ENCODE assay signal across 8 cellular contexts in the genomic region with DNA sequence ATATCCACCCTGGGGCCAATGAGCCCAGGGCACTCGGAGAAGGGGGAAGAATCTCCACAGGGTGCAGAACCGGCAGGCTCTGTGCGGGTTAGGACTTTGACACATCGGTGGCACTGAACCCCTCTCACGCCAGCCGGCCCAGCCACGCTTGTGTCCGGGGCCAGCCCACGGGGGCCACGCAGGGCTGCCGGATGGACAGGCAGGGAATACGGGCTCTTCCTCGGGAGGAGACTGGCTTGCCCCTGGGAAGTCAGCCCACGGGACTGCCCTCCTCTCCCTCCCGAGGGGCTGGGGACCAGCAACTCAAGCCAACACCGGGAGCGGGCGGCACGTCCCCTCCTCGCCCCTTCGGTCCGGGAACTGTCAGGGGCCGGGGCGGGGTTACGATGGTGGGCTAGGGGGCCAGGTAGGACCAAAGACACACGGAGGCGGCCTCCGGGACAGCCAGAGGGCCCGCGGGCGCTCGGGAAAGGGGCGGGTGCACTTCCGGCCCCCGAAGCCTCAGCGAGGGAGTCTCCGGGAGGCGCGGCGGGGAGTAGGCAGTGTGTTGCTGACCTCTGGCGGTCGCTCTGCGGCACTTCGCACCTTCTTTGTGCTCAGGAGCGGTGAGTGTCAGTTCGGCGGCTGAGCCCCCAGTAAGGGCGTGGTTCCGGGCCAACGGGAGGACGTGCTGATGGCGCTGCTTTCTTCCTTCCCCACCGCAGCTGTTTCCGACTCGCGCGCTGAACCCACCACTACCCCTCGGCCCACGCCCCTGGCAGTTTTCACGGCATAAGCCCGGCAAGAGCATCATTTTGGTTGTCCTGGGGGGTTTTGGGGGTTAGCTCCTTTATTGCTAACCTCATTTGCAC. TPM values are rescaled to one million over a fixed set of nuclear protein-coding genes. Genes with fewer than 3 reads are reported as not detected.
DNase-seq lines count a peak whose midpoint lies in the region; ATAC-seq and TF ChIP-seq lines count a peak whose summit lies in the region.

No MANE protein-coding gene starts in this region.

- intact Hi-C loops in HCT116 (cut with micrococcal nuclease): loop anchor here (1.0 to 5.0 kb wide), 4 partner anchors 50 to 649 kb away; no protein-coding TSS in a partner anchor
- intact Hi-C loops in heart left ventricle (cut with DNase I): loop anchor here (1.0 to 10.0 kb wide), 10 partner anchors 42 to 306 kb away; no protein-coding TSS in a partner anchor
- intact Hi-C loops in transverse colon (cut with DNase I; ENCODE audit: low total_unique reads): loop anchor here (1.0 kb wide), 1 partner anchor 100 kb away; no protein-coding TSS in a partner anchor

- peak overlapping the region; percentile 73 for H2AK5ac ChIP-seq in trophoblast cell (ENCODE audit: low read length)

- BruUV-seq in HCT116 (replicated peaks; lab: Mats Ljungman, UMichigan): no TSS peak

- RAD21 ChIA-PET in HCT116 (lab: Charles Lee; ENCODE audit: low non-redundant PET in 1 of 2, low total read pairs in 2 of 2, uncharacterized antibody in 2 of 2, unreplicated experiment in 2 of 2): interaction anchor here in 1 of 2 experiments (0.6 kb wide), 1 partner anchor 992 kb away, joined by 3 read pairs; no protein-coding TSS in a partner anchor

- peak overlapping the region; percentile 87 for H3K4me3 Mint-ChIP-seq in activated naive CD8-positive, alpha-beta T cell

- peak; percentile 55 for DNase-seq in HCT116 (ENCODE audit: low read depth, low spot score)
- peak; percentile 79 for DNase-seq in MG63
- DNase-seq in heart left ventricle: peak; percentile 80 to 94 (median 86)
- peak; percentile 83 to 90 for DNase-seq in trophoblast cell
- peak; percentile 88 for DNase-seq in transverse colon

- peak overlapping the region; percentile 84 for H3K18ac ChIP-seq in trophoblast cell (ENCODE audit: low read length)

- peak overlapping the region; percentile 98 for H2AFZ ChIP-seq in HCT116 (ENCODE audit: low read depth, low read length, poor library complexity, severe bottlenecking)
- peak overlapping the region; percentile 96 for H2AFZ ChIP-seq in trophoblast cell (ENCODE audit: insufficient read depth, low read length, poor library complexity)

- H3K27ac ChIP-seq in HCT116 (ENCODE audit: low read depth, low read length) (peak overlapping the region; percentile 30; the same call in 1 of the 2 replicates), heart left ventricle (peak overlapping the region in 9 of 12 donors; percentile 33 to 82 (median 58)), trophoblast cell (ENCODE audit: low read depth, low read length) (no peak overlapping the region), transverse colon (peak overlapping the region; percentile 49 to 72 (median 64))

- peaks cover 6% of the 10 kb centered on the region for H3K79me1 ChIP-seq in trophoblast cell (ENCODE audit: low read length)

- no peak for TF ChIP-seq POLR2A in HCT116 (IDR thresholded peaks at IDR 0.05; ENCODE audit: borderline replicate concordance, extremely low read depth, insufficient read depth, insufficient read length)
- peak in 1 of 2 donors; percentile 25 for TF ChIP-seq POLR2A in heart left ventricle (IDR thresholded peaks at IDR 0.05)
- TF ChIP-seq POLR2A in transverse colon (IDR thresholded peaks at IDR 0.05): peak; percentile 38

- no peaks in the 10 kb centered on the region for H3K9me3 ChIP-seq in HCT116 (ENCODE audit: control insufficient read depth in 1 of 2, insufficient read depth in 1 of 2, low read depth in 1 of 2, low read length in 2 of 2)
- no peaks in the 10 kb centered on the region for H3K9me3 ChIP-seq in MG63
- no peaks in the 10 kb centered on the region for H3K9me3 ChIP-seq in heart left ventricle
- no peaks in the 10 kb centered on the region for H3K9me3 ChIP-seq in trophoblast cell (ENCODE audit: insufficient read depth, low read depth, low read length)
- no peaks in the 10 kb centered on the region for H3K9me3 ChIP-seq in transverse colon

- peaks cover 6% of the 10 kb centered on the region for H3K4me1 Mint-ChIP-seq in activated naive CD8-positive, alpha-beta T cell (ENCODE audit: low read depth)

- peak overlapping the region; percentile 2 for H2BK5ac ChIP-seq in trophoblast cell (ENCODE audit: low read depth, low read length, poor library complexity)

- H3K4me1 ChIP-seq in HCT116 (ENCODE audit: control insufficient read depth in 1 of 2, insufficient read depth in 2 of 2, low read length in 2 of 2) (peaks cover 0 to 13% of the 10 kb centered on the region in 2 experiments; a peak in 3 of 4 replicates), heart left ventricle (peaks cover 0 to 11% (median 6%) of the 10 kb centered on the region in 12 donors), trophoblast cell (ENCODE audit: control insufficient read depth in 1 of 2, insufficient read depth in 2 of 2, low read length in 2 of 2) (peaks cover 5 to 8% of the 10 kb centered on the region in 2 experiments), transverse colon (peaks cover 3 to 10% (median 7%) of the 10 kb centered on the region in 4 donors)

- H2BK12ac ChIP-seq in trophoblast cell (ENCODE audit: low read length): peak overlapping the region; percentile 18

- no peaks in the 10 kb centered on the region for H3K27me3 ChIP-seq in HCT116 (ENCODE audit: insufficient read depth, low read length)
- no peaks in the 10 kb centered on the region for H3K27me3 ChIP-seq in MG63
- peaks cover 0 to 10% (median 0%) of the 10 kb centered on the region in 9 donors for H3K27me3 ChIP-seq in heart left ventricle
- H3K27me3 ChIP-seq in trophoblast cell (ENCODE audit: insufficient read depth, low read length): no peaks in the 10 kb centered on the region
- H3K27me3 ChIP-seq in transverse colon: no peaks in the 10 kb centered on the region

- TF ChIP-seq CTCF in HCT116 (IDR thresholded peaks at IDR 0.05 in 2 of 3, conservative IDR thresholded peaks at IDR 0.05 in 1 of 3; ENCODE audit: borderline replicate concordance in 1 of 3, insufficient read depth in 1 of 3, low read depth in 2 of 3, low read length in 2 of 3): peak; percentile 74 to 86 (median 82)
- TF ChIP-seq CTCF in heart left ventricle (IDR thresholded peaks at IDR 0.05): peak; percentile 82 to 97 (median 94)
- peak; percentile 90 to 92 (median 91) for TF ChIP-seq CTCF in transverse colon (IDR thresholded peaks at IDR 0.05)

- peak overlapping the region; percentile 56; the same call in 1 of the 2 replicates for H3K4me3 ChIP-seq in GM08714 (ENCODE audit: low read length)
- peak overlapping the region; percentile 42 to 53 for H3K4me3 ChIP-seq in HCT116 (replicated peaks in 1 of 2; ENCODE audit: low read depth in 1 of 2, low read length in 2 of 2)
- H3K4me3 ChIP-seq in MG63: peak overlapping the region; percentile 44
- H3K4me3 ChIP-seq in heart left ventricle: peak overlapping the region; percentile 44 to 76 (median 66)
- H3K4me3 ChIP-seq in trophoblast cell (ENCODE audit: low read depth, low read length): peak overlapping the region; percentile 71
- peak overlapping the region; percentile 44 to 89 (median 56) for H3K4me3 ChIP-seq in transverse colon

- H3K4me2 ChIP-seq in HCT116 (ENCODE audit: low read length) (peak overlapping the region; percentile 93), trophoblast cell (ENCODE audit: low read length) (peak overlapping the region; percentile 74)

- no peaks in the 10 kb centered on the region for H4K20me1 ChIP-seq in HCT116 (ENCODE audit: insufficient read depth)

- POLR2A ChIA-PET in HCT116 (lab: Charles Lee): no interaction called here

- no peak overlapping the region for H3K23ac ChIP-seq in trophoblast cell (ENCODE audit: low read length)

- H3K79me2 ChIP-seq in HCT116 (ENCODE audit: insufficient read depth, low read length) (no peaks in the 10 kb centered on the region), trophoblast cell (ENCODE audit: control insufficient read depth, insufficient read depth, low read length, poor library complexity) (peaks cover 6% of the 10 kb centered on the region)

- H4K12ac ChIP-seq in trophoblast cell (ENCODE audit: low read depth, low read length): peak overlapping the region; percentile 85

- H3K36me3 ChIP-seq in HCT116 (ENCODE audit: control insufficient read depth in 1 of 2, insufficient read depth in 2 of 2, low read length in 2 of 2) (no peaks in the 10 kb centered on the region), MG63 (no peaks in the 10 kb centered on the region), heart left ventricle (no peaks in the 10 kb centered on the region), trophoblast cell (ENCODE audit: control insufficient read depth in 1 of 2, insufficient read depth in 2 of 2, low read length in 2 of 2) (no peaks in the 10 kb centered on the region), transverse colon (no peaks in the 10 kb centered on the region)

- H3K9me2 ChIP-seq in HCT116 (ENCODE audit: insufficient read depth): no peaks in the 10 kb centered on the region

- in situ Hi-C loops in transverse colon (cut with MboI; ENCODE audit: low pct_ligation_motif_present in 1 of 4, low pct_unique_long_range_greater_than_20kb in 1 of 4, low sequenced_read_pairs in 3 of 4): loop anchor here in 1 of 4 donors (25.0 kb wide), 1 partner anchor 644 kb away; no protein-coding TSS in a partner anchor

- TF ChIP-seq EP300 in transverse colon (IDR thresholded peaks at IDR 0.05; ENCODE audit: low read depth): no peak

- peak overlapping the region; percentile 84 for H4K91ac ChIP-seq in trophoblast cell (ENCODE audit: low read depth, low read length)

- ATAC-seq in HCT116: peak; percentile 99
- ATAC-seq in SK-N-SH treated with all-trans-retinoic acid at 6 μM for 48 hours: peak; percentile 99
- peak; percentile 94 to 99 (median 98) for ATAC-seq in heart left ventricle

- H3K9me3 Mint-ChIP-seq in activated naive CD8-positive, alpha-beta T cell (ENCODE audit: low read depth): no peaks in the 10 kb centered on the region

- CTCF ChIA-PET in HCT116 (lab: Charles Lee): interaction anchor here (1.1 kb wide), 1 partner anchor 50 kb away, joined by 3 read pairs; no protein-coding TSS in a partner anchor

- H3K9ac ChIP-seq in HCT116 (ENCODE audit: low read length) (peak overlapping the region; percentile 28; the same call in 1 of the 2 replicates), trophoblast cell (ENCODE audit: low read length) (peak overlapping the region; percentile 25)

- peak; percentile 94 for TF ChIP-seq RAD21 in HCT116 (IDR thresholded peaks at IDR 0.05; ENCODE audit: low read depth)

- H4K8ac ChIP-seq in trophoblast cell (ENCODE audit: low read depth, low read length): peak overlapping the region; percentile 95

- H3K36me3 Mint-ChIP-seq in activated naive CD8-positive, alpha-beta T cell: no peaks in the 10 kb centered on the region

- no peaks in the 10 kb centered on the region for H3K27me3 Mint-ChIP-seq in activated naive CD8-positive, alpha-beta T cell

- H3K27ac Mint-ChIP-seq in activated naive CD8-positive, alpha-beta T cell: peak overlapping the region; percentile 56

- H3K14ac ChIP-seq in trophoblast cell (ENCODE audit: low read length): peak overlapping the region; percentile 84

- peak overlapping the region; percentile 74 for H2BK120ac ChIP-seq in trophoblast cell (ENCODE audit: insufficient read depth, low read length, poor library complexity)

- 2 to 7% (median 3%) methylated on average over 38 to 61 of the region's 61 CpGs for WGBS in heart left ventricle, 4 donors
- WGBS in trophoblast cell (ENCODE audit: extremely low coverage, insufficient coverage, insufficient read length): no CpG with 5 or more reads among the region's 61 CpGs
- WGBS in transverse colon (ENCODE audit: low coverage in 1 of 2), 2 donors: 3% methylated on average over 57 of the region's 61 CpGs; no CpG with 5 or more reads in 1 of the 2 donors

- peak overlapping the region; percentile 48 for H3K4ac ChIP-seq in trophoblast cell (ENCODE audit: low read depth, low read length)

RNA-seq across cellular contexts. Expression of a gene that starts 5.1 kb away (rescaled TPM):
- 0.12 TPM for total RNA-seq in HCT116 (2021; ENCODE audit: unreplicated experiment)
- 0.01 TPM in 1 of 2 replicates, not detected in the other for polyA plus RNA-seq in HCT116 (2012)
- total RNA-seq in MG63 (2014; rRNA removed; shearing (Covaris generic); ENCODE audit: low replicate concordance): not detected in 2 replicates
- total RNA-seq in heart left ventricle: under 1 TPM in 1 of 9 donors, not detected in 8; 0.14 TPM
- not detected for polyA plus RNA-seq in heart left ventricle
- polyA plus RNA-seq in trophoblast cell (2013): not detected in 2 replicates
- total RNA-seq in transverse colon: not detected

RNA-seq across cellular contexts. Expression of a gene that starts 25.1 kb away (rescaled TPM):
- total RNA-seq in HCT116 (2021; ENCODE audit: unreplicated experiment): not detected
- not detected in 2 replicates for polyA plus RNA-seq in HCT116 (2012)
- total RNA-seq in MG63 (2014; rRNA removed; shearing (Covaris generic); ENCODE audit: low replicate concordance): not detected in 2 replicates
- 10 to 100 TPM in 1 of 9 donors, 1 to 10 TPM in 8; 1.0 to 11.1 (median 5.3) TPM for total RNA-seq in heart left ventricle
- 1 to 10 TPM in 1 of 2 donors, under 1 TPM in 1; 0.76 to 3.2 TPM for polyA plus RNA-seq in heart left ventricle
- 1.9 and 2.2 TPM in 2 replicates for polyA plus RNA-seq in trophoblast cell (2013)
- total RNA-seq in transverse colon: 1 to 10 TPM; 2.2 to 6.0 (median 4.9) TPM
